ENCODE assay signal across 8 cellular contexts in genomic region chr9:6681957-6682501, GRCh38. TPM values are rescaled to one million over a fixed set of nuclear protein-coding genes. Genes with fewer than 3 reads are reported as not detected.
DNase-seq lines count a peak whose midpoint lies in the region; ATAC-seq lines count a peak whose summit lies in the region.

No MANE protein-coding gene starts in this region.

- H3K27me3 Mint-ChIP-seq in T-helper 1 cell treated with Interleukin-12 subunit alpha and Interleukin-12 subunit beta and Interleukin-4 antibody, amounts not matched to agents 30 μg/mL and 1 μg/mL, for 36 hours (ENCODE audit: low read depth): no peaks in the 10 kb centered on the region
- no peaks in the 10 kb centered on the region for H3K27me3 Mint-ChIP-seq in activated naive CD4-positive, alpha-beta T cell treated with anti-CD3 and anti-CD28 coated beads for 36 hours (ENCODE audit: low read depth)

- CTCF ChIA-PET in activated naive CD4-positive, alpha-beta T cell treated with anti-CD3 and anti-CD28 coated beads for 36 hours (lab: Charles Lee): interaction anchor here (0.7 to 0.8 kb wide), 2 partner anchors 14 to 37 kb away, joined by 3 read pairs; partner anchors contain the start of gene GLDC

- intact Hi-C loops in activated naive CD4-positive, alpha-beta T cell treated with anti-CD3 and anti-CD28 coated beads for 36 hours (cut with micrococcal nuclease): loop anchor here (1.0 to 5.0 kb wide), 12 partner anchors 22 to 1055 kb away; partner anchors contain the start of genes ERMP1, GLDC, KDM4C and RANBP6

- peaks cover 16% of the 10 kb centered on the region for H3K4me1 Mint-ChIP-seq in T-helper 1 cell treated with Interleukin-12 subunit alpha and Interleukin-12 subunit beta and Interleukin-4 antibody, amounts not matched to agents 30 μg/mL and 1 μg/mL, for 36 hours (ENCODE audit: low read depth)
- H3K4me1 Mint-ChIP-seq in activated naive CD4-positive, alpha-beta T cell treated with anti-CD3 and anti-CD28 coated beads for 36 hours (ENCODE audit: low read depth): peaks cover 19% of the 10 kb centered on the region

- H3K4me3 Mint-ChIP-seq in T-helper 1 cell treated with Interleukin-12 subunit alpha and Interleukin-12 subunit beta and Interleukin-4 antibody, amounts not matched to agents 30 μg/mL and 1 μg/mL, for 36 hours: peak overlapping the region; percentile 95
- peak overlapping the region; percentile 95 for H3K4me3 Mint-ChIP-seq in activated naive CD4-positive, alpha-beta T cell treated with anti-CD3 and anti-CD28 coated beads for 36 hours

- DNase-seq in T-helper 1 cell (no peak), NCI-H2081 treated with DMSO at 0.1 percent for 48 hours (lab: John Stamatoyannopoulos, UW) (no peak)
- DNase-seq in activated naive CD4-positive, alpha-beta T cell treated with anti-CD3 and anti-CD28 coated beads for 36 hours: no peak
- peak; percentile 17 for DNase-seq in stimulated activated naive CD8-positive, alpha-beta T cell treated with anti-CD3 and anti-CD28 coated beads, Interleukin-15, Interleukin-2, amounts not matched to agents 100 U/mL and 50 U/mL, for 24 hours

- peak overlapping the region; percentile 99 for H3K27ac Mint-ChIP-seq in T-helper 1 cell treated with Interleukin-12 subunit alpha and Interleukin-12 subunit beta and Interleukin-4 antibody, amounts not matched to agents 30 μg/mL and 1 μg/mL, for 36 hours
- H3K27ac Mint-ChIP-seq in activated naive CD4-positive, alpha-beta T cell treated with anti-CD3 and anti-CD28 coated beads for 36 hours: peak overlapping the region; percentile 99

- H3K4me3 ChIP-seq in iPS-18c (ENCODE audit: insufficient read depth, low read depth, low read length): peak overlapping the region; percentile 77

- H3K9me3 ChIP-seq in iPS-18c (ENCODE audit: control insufficient read depth, insufficient read depth, low read length): no peaks in the 10 kb centered on the region

- no peaks in the 10 kb centered on the region for H3K36me3 Mint-ChIP-seq in T-helper 1 cell treated with Interleukin-12 subunit alpha and Interleukin-12 subunit beta and Interleukin-4 antibody, amounts not matched to agents 30 μg/mL and 1 μg/mL, for 36 hours (ENCODE audit: low read depth)
- peaks cover 5% of the 10 kb centered on the region for H3K36me3 Mint-ChIP-seq in activated naive CD4-positive, alpha-beta T cell treated with anti-CD3 and anti-CD28 coated beads for 36 hours (ENCODE audit: low read depth)

- H3K9me3 Mint-ChIP-seq in T-helper 1 cell treated with Interleukin-12 subunit alpha and Interleukin-12 subunit beta and Interleukin-4 antibody, amounts not matched to agents 30 μg/mL and 1 μg/mL, for 36 hours: no peaks in the 10 kb centered on the region
- H3K9me3 Mint-ChIP-seq in activated naive CD4-positive, alpha-beta T cell treated with anti-CD3 and anti-CD28 coated beads for 36 hours: no peaks in the 10 kb centered on the region

- ATAC-seq in stimulated activated naive CD8-positive, alpha-beta T cell treated with anti-CD3 and anti-CD28 coated beads, Interleukin-15, Interleukin-2, amounts not matched to agents 100 U/mL and 50 U/mL, for 24 hours: no peak
- ATAC-seq in GM18870 (IDR thresholded peaks at IDR 0.05; ENCODE audit: unreplicated experiment): no peak
- ATAC-seq in GM18502 (IDR thresholded peaks at IDR 0.05; ENCODE audit: poor library complexity, unreplicated experiment): no peak

RNA-seq across cellular contexts. Expression of gene GLDC, which starts 36.5 kb away (rescaled TPM):
- 1 to 10 TPM; 1.7 to 1.9 TPM for total RNA-seq in activated naive CD4-positive, alpha-beta T cell treated with anti-CD3 and anti-CD28 coated beads for 36 hours
